Comparison of ENCODE assay signal across 29 cellular contexts in genomic region chr5:74155501-74155900, GRCh38.
"Had no signal": no experiment of that assay in that cellular context is flagged by ENCODE, and none has a peak within 500 bp of the region (broad histone marks: within the 10 kb centered on the region; RNA-seq: fewer than 3 reads in every experiment).

No MANE protein-coding gene starts in this region.

- ATAC-seq: activated CD8-positive, alpha-beta memory T cell treated with anti-CD3 and anti-CD28 coated beads, Interleukin-2, amount 10 ng/mL, durations not matched to agents 7 days and 5 days; activated naive CD8-positive, alpha-beta T cell treated with anti-CD3 and anti-CD28 coated beads, Interleukin-2, amount 50 U/mL, for 24 hours; Panc1 had no signal

- DNase-seq: activated CD4-positive, alpha-beta memory T cell treated with anti-CD3 and anti-CD28 coated beads, Interleukin-2, amount 10 ng/mL, durations not matched to agents 7 days and 5 days; activated CD4-positive, alpha-beta T cell treated with anti-CD3 and anti-CD28 coated beads for 1 hour; activated CD4-positive, alpha-beta T cell treated with anti-CD3 and anti-CD28 coated beads for 48 hours; activated CD4-positive, CD25-positive, alpha-beta regulatory T cell; activated CD8-positive, alpha-beta memory T cell treated with anti-CD3 and anti-CD28 coated beads for 24 hours; activated CD8-positive, alpha-beta memory T cell treated with anti-CD3 and anti-CD28 coated beads, Interleukin-2, amount 10 ng/mL, durations not matched to agents 7 days and 5 days; activated CD8-positive, alpha-beta memory T cell treated with anti-CD3 and anti-CD28 coated beads, Interleukin-2, amount 50 U/mL, for 48 hours; activated effector memory CD4-positive, alpha-beta T cell treated with Interleukin-2 at 50 U/mL for 16 hours; activated naive CD4-positive, alpha-beta T cell treated with anti-CD3 and anti-CD28 coated beads, Interleukin-2, amount 10 ng/mL, durations not matched to agents 7 days and 5 days; activated naive CD8-positive, alpha-beta T cell treated with anti-CD3 and anti-CD28 coated beads, Interleukin-2, amount 50 U/mL, for 24 hours; activated T-cell treated with anti-CD3 and anti-CD28 coated beads, Interleukin-2, amount 50 U/mL, for 48 hours; anterior cingulate cortex; caudate nucleus; MG63; NCI-H1048; NCI-H1105 treated with DMSO at 0.1 percent for 48 hours; NCI-H1436; NCI-H1694; NCI-H1930; NCI-H2081 treated with DMSO at 0.1 percent for 48 hours; NCI-H226; NCI-H446 treated with DMSO at 0.1 percent for 48 hours; NCI-H524; NCI-H69; SHP77; SJCRH30; T1000; WERI-Rb-1 had no signal
